2 cellular contexts compared by ENCODE assay signal in the genomic region with DNA sequence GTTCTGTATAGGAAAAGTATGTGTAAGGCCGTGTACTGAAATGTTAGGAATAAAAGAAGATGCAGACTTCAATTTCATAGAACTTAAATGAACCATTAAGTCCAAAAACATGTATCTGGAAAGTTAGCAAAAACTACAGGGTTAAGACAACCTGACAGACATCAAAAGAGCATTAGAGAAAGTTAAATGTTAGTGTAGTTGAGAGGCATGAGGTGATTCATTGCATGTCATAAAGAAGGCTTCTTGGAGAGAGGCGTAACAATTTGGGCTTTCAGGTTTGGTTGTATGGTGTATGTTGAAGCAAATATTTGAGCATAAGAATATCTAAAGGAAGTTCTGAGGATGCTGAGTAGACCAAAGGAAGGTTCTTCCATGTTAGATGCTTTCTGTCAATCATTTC.
TF ChIP-seq lines count a peak whose summit lies in the region.

No MANE protein-coding gene starts in this region.

TF ChIP-seq in HepG2, 621 proteins besides CTCF, POLR2A, EP300 and RAD21 (continues in another document):
- TF ChIP-seq ZNF572 (CRISPR knock-in tag; IDR thresholded peaks at IDR 0.05) (no peak), ZBTB49 (CRISPR knock-in tag; IDR thresholded peaks at IDR 0.05; ENCODE audit: borderline replicate concordance) (no peak), DZIP1 (CRISPR knock-in tag; IDR thresholded peaks at IDR 0.05) (no peak), ESRRA (CRISPR knock-in tag; IDR thresholded peaks at IDR 0.05; ENCODE audit: low read depth) (no peak), ZSCAN12 (CRISPR knock-in tag; IDR thresholded peaks at IDR 0.05) (no peak), ZNF230 (CRISPR knock-in tag; IDR thresholded peaks at IDR 0.05) (no peak)
- TF ChIP-seq, protein P1, sequence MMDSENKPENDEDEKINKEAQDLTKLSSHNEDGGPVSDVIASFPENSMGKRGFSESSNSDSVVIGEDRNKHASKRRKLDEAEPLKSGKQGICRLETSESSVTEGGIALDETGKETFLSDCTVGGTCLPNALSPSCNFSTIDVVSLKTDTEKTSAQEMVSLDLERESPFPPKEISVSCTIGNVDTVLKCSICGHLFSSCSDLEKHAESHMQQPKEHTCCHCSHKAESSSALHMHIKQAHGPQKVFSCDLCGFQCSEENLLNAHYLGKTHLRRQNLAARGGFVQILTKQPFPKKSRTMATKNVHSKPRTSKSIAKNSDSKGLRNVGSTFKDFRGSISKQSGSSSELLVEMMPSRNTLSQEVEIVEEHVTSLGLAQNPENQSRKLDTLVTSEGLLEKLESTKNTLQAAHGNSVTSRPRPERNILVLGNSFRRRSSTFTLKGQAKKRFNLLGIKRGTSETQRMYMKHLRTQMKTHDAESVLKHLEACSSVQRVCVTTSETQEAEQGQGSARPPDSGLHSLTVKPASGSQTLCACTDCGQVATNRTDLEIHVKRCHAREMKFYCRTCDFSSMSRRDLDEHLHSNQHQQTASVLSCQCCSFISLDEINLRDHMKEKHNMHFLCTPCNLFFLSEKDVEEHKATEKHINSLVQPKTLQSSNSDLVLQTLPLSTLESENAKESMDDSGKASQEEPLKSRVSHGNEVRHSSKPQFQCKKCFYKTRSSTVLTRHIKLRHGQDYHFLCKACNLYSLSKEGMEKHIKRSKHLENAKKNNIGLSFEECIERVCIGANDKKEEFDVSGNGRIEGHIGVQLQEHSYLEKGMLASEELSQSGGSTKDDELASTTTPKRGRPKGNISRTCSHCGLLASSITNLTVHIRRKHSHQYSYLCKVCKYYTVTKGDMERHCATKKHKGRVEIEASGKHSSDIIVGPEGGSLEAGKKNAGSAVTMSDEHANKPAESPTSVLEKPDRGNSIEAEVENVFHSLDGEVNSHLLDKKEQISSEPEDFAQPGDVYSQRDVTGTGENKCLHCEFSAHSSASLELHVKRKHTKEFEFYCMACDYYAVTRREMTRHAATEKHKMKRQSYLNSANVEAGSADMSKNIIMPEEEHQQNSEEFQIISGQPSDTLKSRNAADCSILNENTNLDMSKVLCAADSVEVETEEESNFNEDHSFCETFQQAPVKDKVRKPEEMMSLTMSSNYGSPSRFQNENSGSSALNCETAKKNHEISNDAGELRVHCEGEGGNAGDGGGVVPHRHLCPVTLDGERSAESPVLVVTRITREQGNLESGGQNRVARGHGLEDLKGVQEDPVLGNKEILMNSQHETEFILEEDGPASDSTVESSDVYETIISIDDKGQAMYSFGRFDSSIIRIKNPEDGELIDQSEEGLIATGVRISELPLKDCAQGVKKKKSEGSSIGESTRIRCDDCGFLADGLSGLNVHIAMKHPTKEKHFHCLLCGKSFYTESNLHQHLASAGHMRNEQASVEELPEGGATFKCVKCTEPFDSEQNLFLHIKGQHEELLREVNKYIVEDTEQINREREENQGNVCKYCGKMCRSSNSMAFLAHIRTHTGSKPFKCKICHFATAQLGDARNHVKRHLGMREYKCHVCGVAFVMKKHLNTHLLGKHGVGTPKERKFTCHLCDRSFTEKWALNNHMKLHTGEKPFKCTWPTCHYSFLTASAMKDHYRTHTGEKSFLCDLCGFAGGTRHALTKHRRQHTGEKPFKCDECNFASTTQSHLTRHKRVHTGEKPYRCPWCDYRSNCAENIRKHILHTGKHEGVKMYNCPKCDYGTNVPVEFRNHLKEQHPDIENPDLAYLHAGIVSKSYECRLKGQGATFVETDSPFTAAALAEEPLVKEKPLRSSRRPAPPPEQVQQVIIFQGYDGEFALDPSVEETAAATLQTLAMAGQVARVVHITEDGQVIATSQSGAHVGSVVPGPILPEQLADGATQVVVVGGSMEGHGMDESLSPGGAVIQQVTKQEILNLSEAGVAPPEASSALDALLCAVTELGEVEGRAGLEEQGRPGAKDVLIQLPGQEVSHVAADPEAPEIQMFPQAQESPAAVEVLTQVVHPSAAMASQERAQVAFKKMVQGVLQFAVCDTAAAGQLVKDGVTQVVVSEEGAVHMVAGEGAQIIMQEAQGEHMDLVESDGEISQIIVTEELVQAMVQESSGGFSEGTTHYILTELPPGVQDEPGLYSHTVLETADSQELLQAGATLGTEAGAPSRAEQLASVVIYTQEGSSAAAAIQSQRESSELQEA (CRISPR knock-in tag; IDR thresholded peaks at IDR 0.05; ENCODE audit: not compliant biosample characterization) = no peak

TF ChIP-seq in GM12878, 131 proteins besides CTCF, POLR2A, EP300 and RAD21:
- TF ChIP-seq, protein P2, sequence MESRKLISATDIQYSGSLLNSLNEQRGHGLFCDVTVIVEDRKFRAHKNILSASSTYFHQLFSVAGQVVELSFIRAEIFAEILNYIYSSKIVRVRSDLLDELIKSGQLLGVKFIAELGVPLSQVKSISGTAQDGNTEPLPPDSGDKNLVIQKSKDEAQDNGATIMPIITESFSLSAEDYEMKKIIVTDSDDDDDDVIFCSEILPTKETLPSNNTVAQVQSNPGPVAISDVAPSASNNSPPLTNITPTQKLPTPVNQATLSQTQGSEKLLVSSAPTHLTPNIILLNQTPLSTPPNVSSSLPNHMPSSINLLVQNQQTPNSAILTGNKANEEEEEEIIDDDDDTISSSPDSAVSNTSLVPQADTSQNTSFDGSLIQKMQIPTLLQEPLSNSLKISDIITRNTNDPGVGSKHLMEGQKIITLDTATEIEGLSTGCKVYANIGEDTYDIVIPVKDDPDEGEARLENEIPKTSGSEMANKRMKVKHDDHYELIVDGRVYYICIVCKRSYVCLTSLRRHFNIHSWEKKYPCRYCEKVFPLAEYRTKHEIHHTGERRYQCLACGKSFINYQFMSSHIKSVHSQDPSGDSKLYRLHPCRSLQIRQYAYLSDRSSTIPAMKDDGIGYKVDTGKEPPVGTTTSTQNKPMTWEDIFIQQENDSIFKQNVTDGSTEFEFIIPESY (IDR thresholded peaks at IDR 0.05) = no peak
- no peak for TF ChIP-seq MEF2B (IDR thresholded peaks at IDR 0.05; ENCODE audit: partially characterized antibody, poor library complexity, severe bottlenecking)
